Comparison of ENCODE assay signal across 15 cellular contexts in genomic region chr12:70398862-70399261, GRCh38. TPM values are rescaled to one million over a fixed set of nuclear protein-coding genes. Genes with fewer than 3 reads are reported as not detected.
A peak's percentile ranks its signal among the peaks of the same experiment; 100 is the strongest.
DNase-seq lines count a peak whose midpoint lies in the region; ATAC-seq and TF ChIP-seq lines count a peak whose summit lies in the region.
"Had no signal": no experiment of that assay in that cellular context is flagged by ENCODE, and none has a peak within 500 bp of the region (broad histone marks: within the 10 kb centered on the region; RNA-seq: fewer than 3 reads in every experiment).

No MANE protein-coding gene starts in this region.

- peak overlapping the region; percentile 64 for H3K4me2 ChIP-seq in smooth muscle cell

- 60% methylated on average over 3 of the region's 3 CpGs for WGBS in smooth muscle cell (ENCODE audit: low lambda C conversion rate)

- H3K27ac ChIP-seq in angular gyrus (ENCODE audit: low read depth, low read length) (peak overlapping the region; percentile 57), dorsolateral prefrontal cortex (peak overlapping the region in 50 of 59 donors; percentile 2 to 84 (median 58)), smooth muscle cell (ENCODE audit: low read depth) (no peak overlapping the region)
- H3K27ac ChIP-seq: C4-2B had no signal

- H3K27me3 ChIP-seq in dorsolateral prefrontal cortex, result no peaks in the 10 kb centered on the region
- H3K27me3 ChIP-seq in smooth muscle cell (ENCODE audit: low read depth), result no peaks in the 10 kb centered on the region

- peak in 3 of 10 donors; percentile 33 to 56 (median 45) for DNase-seq in dorsolateral prefrontal cortex
- DNase-seq in smooth muscle cell (lab: John Stamatoyannopoulos, UW; ENCODE audit: unreplicated experiment), result no peak
- DNase-seq in activated T-cell treated with anti-CD3 and anti-CD28 coated beads, Interleukin-2, amount 50 U/mL, for 1 hour, result no peak
- no peak for DNase-seq in activated naive CD4-positive, alpha-beta T cell treated with anti-CD3 and anti-CD28 coated beads, Interleukin-2, amount 50 U/mL, for 16 hours
- DNase-seq: ACHN; Caco-2; CD4-positive, alpha-beta T cell; GDM1; H9; IMR-90 had no signal

- H3K4me1 ChIP-seq in smooth muscle cell (ENCODE audit: low read depth), result no peaks in the 10 kb centered on the region
- H3K4me1 ChIP-seq: Caco-2 had no signal

- no peak overlapping the region for H3K9ac ChIP-seq in smooth muscle cell (ENCODE audit: low read depth)

- peaks cover 2% of the 10 kb centered on the region for H4K20me1 ChIP-seq in smooth muscle cell (ENCODE audit: low read depth)

- no peaks in the 10 kb centered on the region for H3K9me3 ChIP-seq in smooth muscle cell (replicated peaks; ENCODE audit: low read depth)
- H3K9me3 ChIP-seq: Caco-2 had no signal

- H3F3A ChIP-seq in smooth muscle cell (ENCODE audit: low read depth), result no peaks in the 10 kb centered on the region

- no peak for ATAC-seq in HG02884 (IDR thresholded peaks at IDR 0.05; ENCODE audit: unreplicated experiment)
- ATAC-seq in GM21360 (IDR thresholded peaks at IDR 0.05; ENCODE audit: unreplicated experiment), result no peak
- ATAC-seq: K562 had no signal

- TF ChIP-seq CTCF in dorsolateral prefrontal cortex (IDR thresholded peaks at IDR 0.05 in 54 of 56, conservative IDR thresholded peaks at IDR 0.05 in 2 of 56; ENCODE audit: low read depth in 1 of 56, partially characterized antibody in 56 of 56) (no peak), smooth muscle cell (IDR thresholded peaks at IDR 0.05; ENCODE audit: borderline replicate concordance, insufficient read depth, poor library complexity, severe bottlenecking) (no peak)

- H3K79me2 ChIP-seq in smooth muscle cell (ENCODE audit: low read depth), result no peaks in the 10 kb centered on the region

- intact Hi-C loops in dorsolateral prefrontal cortex (cut with DNase I), result no loop called here

- H3K4me3 ChIP-seq in dorsolateral prefrontal cortex (peak overlapping the region in 2 of 59 donors; percentile 5 to 12), smooth muscle cell (no peak overlapping the region)
- H3K4me3 ChIP-seq: K562 had no signal

- H2AFZ ChIP-seq in smooth muscle cell (ENCODE audit: low read depth), result no peak overlapping the region

- no peaks in the 10 kb centered on the region for H3K36me3 ChIP-seq in smooth muscle cell (ENCODE audit: low read depth)

RNA-seq across cellular contexts. Expression of gene KCNMB4, which starts 32.8 kb away (rescaled TPM):
- total RNA-seq in dorsolateral prefrontal cortex (100 to 1,000 TPM in 2 of 120 experiments, 10 to 100 TPM in 118; 26.9 to 134 (median 53.1) TPM), smooth muscle cell (8.5 and 22.0 TPM in 2 replicates)
- polyA plus RNA-seq in smooth muscle cell, result 7.4 and 8.9 TPM in 2 replicates
